ENCODE assay signal across 18 cellular contexts in genomic region chr4:35760706-35761278, GRCh38.
"Had no signal": no experiment of that assay in that cellular context is flagged by ENCODE, and none has a peak within 500 bp of the region (broad histone marks: within the 10 kb centered on the region; RNA-seq: fewer than 3 reads in every experiment).

No MANE protein-coding gene starts in this region.

- H3K27ac ChIP-seq: esophagus muscularis mucosa, heart right ventricle, left ventricle myocardium inferior, neutrophil, pancreas, upper lobe of right lung had no signal

- H3K4me3 Mint-ChIP-seq: activated naive CD8-positive, alpha-beta T cell; immature natural killer cell; memory B cell; naive thymus-derived CD4-positive, alpha-beta T cell; stimulated activated memory B cell treated with anti-CD40 and anti-IgM and Interleukin-4, amounts not matched to agents 10 μg/mL and 1 μg/mL and 100 μg/mL, for 72 hours; T-helper 2 cell treated with Interferon-gamma antibody and Interleukin-4, amounts not matched to agents 5 μg/mL and 100 μg/mL, for 36 hours had no signal

- H3K4me1 Mint-ChIP-seq: immature natural killer cell; memory B cell; naive thymus-derived CD4-positive, alpha-beta T cell; stimulated activated memory B cell treated with anti-CD40 and anti-IgM and Interleukin-4, amounts not matched to agents 10 μg/mL and 1 μg/mL and 100 μg/mL, for 72 hours had no signal

- H3K36me3 Mint-ChIP-seq: activated naive CD8-positive, alpha-beta T cell; immature natural killer cell; memory B cell; naive thymus-derived CD4-positive, alpha-beta T cell; stimulated activated memory B cell treated with anti-CD40 and anti-IgM and Interleukin-4, amounts not matched to agents 10 μg/mL and 1 μg/mL and 100 μg/mL, for 72 hours had no signal

- H3K27me3 ChIP-seq: esophagus muscularis mucosa, heart right ventricle, neutrophil, pancreas, upper lobe of right lung had no signal

- H3K4me1 ChIP-seq: esophagus muscularis mucosa, heart right ventricle, left ventricle myocardium inferior, pancreas, upper lobe of right lung had no signal

- H3K9me3 Mint-ChIP-seq: T-helper 2 cell treated with Interferon-gamma antibody and Interleukin-4, amounts not matched to agents 5 μg/mL and 100 μg/mL, for 36 hours had no signal

- H3K27ac Mint-ChIP-seq: activated naive CD8-positive, alpha-beta T cell; immature natural killer cell; memory B cell; naive thymus-derived CD4-positive, alpha-beta T cell; stimulated activated memory B cell treated with anti-CD40 and anti-IgM and Interleukin-4, amounts not matched to agents 10 μg/mL and 1 μg/mL and 100 μg/mL, for 72 hours; T-helper 2 cell treated with Interferon-gamma antibody and Interleukin-4, amounts not matched to agents 5 μg/mL and 100 μg/mL, for 36 hours had no signal

- DNase-seq: activated CD4-positive, alpha-beta T cell treated with anti-CD3 and anti-CD28 coated beads, Interleukin-2, amount 50 U/mL, for 4 hours; activated gamma-delta T cell treated with Interleukin-2 at 50 U/mL for 16 hours; effector CD4-positive, alpha-beta T cell; heart right ventricle; immature natural killer cell; kidney glomerular epithelial cell; left ventricle myocardium inferior; naive thymus-derived CD4-positive, alpha-beta T cell; stimulated activated CD4-positive, alpha-beta T cell treated with anti-CD3 and anti-CD28 coated beads, Interleukin-4, amount 100 ng/mL, for 24 hours; upper lobe of right lung had no signal

- H3K9me3 ChIP-seq: esophagus muscularis mucosa, neutrophil, pancreas, upper lobe of right lung had no signal

- H3K4me2 ChIP-seq: smooth muscle cell had no signal

- H3K36me3 ChIP-seq: esophagus muscularis mucosa, heart right ventricle, left ventricle myocardium inferior, neutrophil, pancreas, upper lobe of right lung had no signal

- H3K27me3 Mint-ChIP-seq: activated naive CD8-positive, alpha-beta T cell; memory B cell; stimulated activated memory B cell treated with anti-CD40 and anti-IgM and Interleukin-4, amounts not matched to agents 10 μg/mL and 1 μg/mL and 100 μg/mL, for 72 hours had no signal

- H3K4me3 ChIP-seq: esophagus muscularis mucosa, heart right ventricle, left ventricle myocardium inferior, pancreas, smooth muscle cell, upper lobe of right lung had no signal
